8 cellular contexts compared by ENCODE assay signal in genomic region chr7:29921404-29922010, GRCh38.
DNase-seq lines count a peak whose midpoint lies in the region; ATAC-seq and TF ChIP-seq lines count a peak whose summit lies in the region.

No MANE protein-coding gene starts in this region.

- H3K9me3 ChIP-seq in mammary epithelial cell (replicated peaks; ENCODE audit: insufficient read depth, low read length): no peaks in the 10 kb centered on the region

- H2AFZ ChIP-seq in mammary epithelial cell (ENCODE audit: low read depth, low read length): no peak overlapping the region

- in situ Hi-C loops in mammary epithelial cell (cut with MboI; ENCODE audit: low sequenced_read_pairs in 2 of 2): loop anchor here in 1 of 2 donors (25.0 kb wide), 1 partner anchor 284 kb away; no protein-coding TSS in a partner anchor

- no peak for DNase-seq in AG09319 (ENCODE audit: extremely low read depth, low read depth)
- peak; percentile 37 for DNase-seq in NCI-H1436 (lab: John Stamatoyannopoulos, UW)
- DNase-seq in T follicular helper cell (ENCODE audit: low read depth): peak; percentile 15
- DNase-seq in mammary epithelial cell: peak; percentile 45
- DNase-seq in kidney epithelial cell (ENCODE audit: low read depth): peak; percentile 19
- DNase-seq in stimulated activated CD8-positive, alpha-beta memory T cell treated with anti-CD3 and anti-CD28 coated beads, Interleukin-15, amount 100 ng/mL, for 48 hours (ENCODE audit: low read depth in 2 of 2): peak; percentile 12 to 15

- H3K4me2 ChIP-seq in mammary epithelial cell (ENCODE audit: insufficient read depth, low read depth, low read length): no peak overlapping the region

- no peaks in the 10 kb centered on the region for H4K20me1 ChIP-seq in mammary epithelial cell (ENCODE audit: insufficient read depth, low read length)

- H3K27me3 ChIP-seq in mammary epithelial cell (ENCODE audit: insufficient read depth, low read length): no peaks in the 10 kb centered on the region
- no peaks in the 10 kb centered on the region for H3K27me3 ChIP-seq in kidney epithelial cell (ENCODE audit: control insufficient read depth, insufficient read depth, low read length)

- H3K79me2 ChIP-seq in mammary epithelial cell (ENCODE audit: insufficient read depth, low read length): no peaks in the 10 kb centered on the region

- intact Hi-C loops in mammary epithelial cell (cut with micrococcal nuclease): loop anchor here (1.0 to 5.0 kb wide), 4 partner anchors 43 to 491 kb away; no protein-coding TSS in a partner anchor

- CTCF ChIA-PET in mammary epithelial cell (lab: Charles Lee; ENCODE audit: low non-redundant PET): interaction anchor here (0.5 to 1.1 kb wide), 4 partner anchors 43 to 761 kb away, joined by 3 to 5 read pairs (median 4); partner anchors contain the start of gene CRHR2

- WGBS in mammary epithelial cell (ENCODE audit: low coverage, missing lambda C conversion rate): 57% methylated on average over 4 of the region's 4 CpGs

- dilution Hi-C loops in mammary epithelial cell (cut with HindIII; ENCODE audit: low sequenced_read_pairs): no loop called here

- no peaks in the 10 kb centered on the region for H3K4me1 ChIP-seq in mammary epithelial cell (ENCODE audit: insufficient read depth, low read length)

- ATAC-seq in GM18499 (IDR thresholded peaks at IDR 0.05; ENCODE audit: insufficient read depth, unreplicated experiment) (peak; percentile 63), HG02938 (IDR thresholded peaks at IDR 0.05; ENCODE audit: unreplicated experiment) (peak; percentile 95)

- no peak overlapping the region for H3K27ac ChIP-seq in mammary epithelial cell (ENCODE audit: insufficient read depth, low read depth, low read length)

- BruUV-seq in mammary epithelial cell (replicated peaks; lab: Mats Ljungman, UMichigan): no TSS peak

- no peak overlapping the region for H3K9ac ChIP-seq in mammary epithelial cell (ENCODE audit: insufficient read depth, low read length)

- H3K36me3 ChIP-seq in mammary epithelial cell (ENCODE audit: insufficient read depth, low read length) (no peaks in the 10 kb centered on the region), kidney epithelial cell (ENCODE audit: control insufficient read depth, insufficient read depth, low read length) (no peaks in the 10 kb centered on the region)

- TF ChIP-seq CTCF in AG09319 (IDR thresholded peaks at IDR 0.05; ENCODE audit: low read depth, low read length) (peak; percentile 93), mammary epithelial cell (conservative IDR thresholded peaks at IDR 0.05 in 1 of 2, IDR thresholded peaks at IDR 0.05 in 1 of 2; ENCODE audit: extremely low read depth in 1 of 2, insufficient read depth in 1 of 2, low read depth in 1 of 2, low read length in 2 of 2) (peak; percentile 90 to 94), kidney epithelial cell (IDR thresholded peaks at IDR 0.05; ENCODE audit: insufficient read depth, low read length, poor library complexity, severe bottlenecking) (peak; percentile 88)

- no peak overlapping the region for H3K4me3 ChIP-seq in mammary epithelial cell (replicated peaks in 1 of 3; ENCODE audit: insufficient read depth in 1 of 3, low read depth in 2 of 3, low read length in 3 of 3)
- H3K4me3 ChIP-seq in kidney epithelial cell (ENCODE audit: low read depth, low read length): no peak overlapping the region
